12 cellular contexts compared by ENCODE assay signal in genomic region chr3:11544413-11545181, GRCh38.
DNase-seq lines count a peak whose midpoint lies in the region; TF ChIP-seq lines count a peak whose summit lies in the region.
"Had no signal": no experiment of that assay in that cellular context is flagged by ENCODE, and none has a peak within 500 bp of the region (broad histone marks: within the 10 kb centered on the region; RNA-seq: fewer than 3 reads in every experiment).

No MANE protein-coding gene starts in this region.

- no peaks in the 10 kb centered on the region for H3K9me3 ChIP-seq in right atrium auricular region
- H3K9me3 ChIP-seq in spleen: no peaks in the 10 kb centered on the region
- H3K9me3 ChIP-seq: pancreas had no signal

- H3K36me3 ChIP-seq in right atrium auricular region (no peaks in the 10 kb centered on the region), spleen (no peaks in the 10 kb centered on the region)
- H3K36me3 ChIP-seq: pancreas had no signal

- H3K4me3 ChIP-seq in HL-60 (replicated peaks; ENCODE audit: insufficient read depth, low read length) (no peak overlapping the region), right atrium auricular region (no peak overlapping the region), spleen (no peak overlapping the region)
- H3K4me3 ChIP-seq: pancreas had no signal

- intact Hi-C loops in spleen (cut with DNase I; ENCODE audit: low total_unique reads): no loop called here

- WGBS in spleen, 5 donors: 69 to 74% (median 73%) methylated on average over 16 to 17 of the region's 17 CpGs

- DNase-seq in HL-60 (ENCODE audit: low read depth in 1 of 2, low spot score in 1 of 2): peak; percentile 28 to 38
- peak; percentile 64 for DNase-seq in UCSD-AML1 (lab: John Stamatoyannopoulos, UW; ENCODE audit: unreplicated experiment)
- no peak for DNase-seq in right atrium auricular region (ENCODE audit: low spot score)
- peak; percentile 83 for DNase-seq in spleen
- DNase-seq in GM19240 (ENCODE audit: insufficient read length, low spot score): no peak
- no peak for DNase-seq in NCI-H226
- DNase-seq in activated CD4-positive, CD25-positive, alpha-beta regulatory T cell treated with anti-CD3 and anti-CD28 coated beads, Interleukin-2, amount 50 U/mL, for 72 hours: no peak
- no peak for DNase-seq in DMS79 (lab: John Stamatoyannopoulos, UW)
- DNase-seq: activated CD4-positive, alpha-beta T cell treated with anti-CD3 and anti-CD28 coated beads, Interleukin-2, amount 50 U/mL, for 4 hours; hypothalamus; Kasumi-1 had no signal

- H3K27me3 ChIP-seq in HL-60 (ENCODE audit: insufficient read depth, poor library complexity, severe bottlenecking) (no peaks in the 10 kb centered on the region), right atrium auricular region (no peaks in the 10 kb centered on the region), spleen (replicated peaks in 1 of 7) (no peaks in the 10 kb centered on the region)
- H3K27me3 ChIP-seq: pancreas had no signal

- TF ChIP-seq CTCF in HL-60 (IDR thresholded peaks at IDR 0.05; ENCODE audit: insufficient read depth, low read length) (no peak), right atrium auricular region (IDR thresholded peaks at IDR 0.05) (no peak), spleen (IDR thresholded peaks at IDR 0.05 in 8 of 11, conservative IDR thresholded peaks at IDR 0.05 in 3 of 11) (no peak)

- no peak overlapping the region for H3K27ac ChIP-seq in HL-60 (replicated peaks)
- peak overlapping the region; percentile 23 to 56 for H3K27ac ChIP-seq in right atrium auricular region
- peak overlapping the region in 4 of 8 donors; percentile 28 to 58 (median 44) for H3K27ac ChIP-seq in spleen
- H3K27ac ChIP-seq: pancreas had no signal

- H3K4me1 ChIP-seq in right atrium auricular region (peaks cover 0 to 20% of the 10 kb centered on the region in 2 donors), spleen (peaks cover 0 to 54% (median 20%) of the 10 kb centered on the region in 6 donors)

- TF ChIP-seq POLR2A in spleen (IDR thresholded peaks at IDR 0.05): no peak

Comparison
In these comparisons a context has a peak if more than half of its experiments do, and no peak if none do; other contexts are left out.
1. DNase-seq: peak in HL-60 (2 of 2), UCSD-AML1 (single experiment) and spleen (single experiment); none in right atrium auricular region (single experiment), GM19240 (single experiment), NCI-H226 (single experiment), activated CD4-positive, CD25-positive, alpha-beta regulatory T cell treated with anti-CD3 and anti-CD28 coated beads, Interleukin-2, amount 50 U/mL, for 72 hours (single experiment) and DMS79 (single experiment).